In genomic region chr12:56127485-56127887, GRCh38 we compare ENCODE assay signal across 1 cellular context.
TF ChIP-seq lines count a peak whose summit lies in the region.

No MANE protein-coding gene starts in this region.

TF ChIP-seq in H1, 55 proteins besides CTCF, POLR2A, EP300 and RAD21:
- TF ChIP-seq GABPA (IDR thresholded peaks at IDR 0.05; ENCODE audit: borderline replicate concordance, insufficient read depth, low read length) (no peak), SIN3A (conservative IDR thresholded peaks at IDR 0.05 in 1 of 2, IDR thresholded peaks at IDR 0.05 in 1 of 2; ENCODE audit: low read depth in 1 of 2, low read length in 2 of 2) (0 out of 4 replicates have a peak, but pooled peaks of 1 of the 2 experiments have one; percentile 51), YY1 (IDR thresholded peaks at IDR 0.05; ENCODE audit: low read depth, low read length) (no peak), POLR2AphosphoS5 (IDR thresholded peaks at IDR 0.05; ENCODE audit: low read depth, low read length) (no peak; the same call in none of the 2 replicates), TAF1 (IDR thresholded peaks at IDR 0.05; ENCODE audit: low read depth, low read length) (peak; percentile 60; the same call in 1 of the 2 replicates), ASH2L (IDR thresholded peaks at IDR 0.05; ENCODE audit: low read length) (peak; percentile 29)
